ENCODE assay signal across 8 cellular contexts in the genomic region with DNA sequence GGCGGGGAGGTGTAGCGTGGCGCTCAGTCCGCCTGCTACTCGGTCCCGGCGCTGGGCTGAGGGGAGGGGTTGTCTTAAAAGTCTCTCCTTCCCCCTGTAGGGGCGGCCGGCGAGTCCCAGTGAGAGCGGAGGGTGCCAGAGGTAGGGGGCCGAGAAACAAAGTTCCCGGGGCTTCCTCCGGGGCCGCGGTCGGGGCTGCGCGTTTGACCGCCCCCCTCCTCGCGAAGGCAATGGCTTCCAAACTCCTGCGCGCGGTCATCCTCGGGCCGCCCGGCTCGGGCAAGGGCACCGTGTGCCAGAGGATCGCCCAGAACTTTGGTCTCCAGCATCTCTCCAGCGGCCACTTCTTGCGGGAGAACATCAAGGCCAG. TPM values are rescaled to one million over a fixed set of nuclear protein-coding genes. Genes with fewer than 3 reads are reported as not detected.
DNase-seq lines count a peak whose midpoint lies in the region; ATAC-seq and TF ChIP-seq lines count a peak whose summit lies in the region.
"Not testable (repeated sequence)": the region's sequence is repeated elsewhere in the genome, so short reads cannot be mapped to it uniquely, and the experiment has no call there.

TSS of gene AK4 (plus strand) at position 26 of the 370 bp plus-strand sequence. CDS start at position 231, 205 bp downstream.

- not testable (repeated sequence) for H3K9me3 ChIP-seq in endocrine pancreas (ENCODE audit: control insufficient read depth, low read length)

- DNase-seq in LHCN-M2 (ENCODE audit: low read depth); activated CD8-positive, alpha-beta memory T cell treated with anti-CD3 and anti-CD28 coated beads, Interleukin-2, amount 10 ng/mL, durations not matched to agents 7 days and 5 days; left colon; progenitor cell of endocrine pancreas (ENCODE audit: low spot score, unreplicated experiment): not testable (repeated sequence)

- H3K27me3 Mint-ChIP-seq in activated CD8-positive, alpha-beta memory T cell treated with anti-CD3 and anti-CD28 coated beads, Interleukin-2, amount 10 ng/mL, durations not matched to agents 7 days and 5 days: peaks cover 27% of the 10 kb centered on the region
- H3K27me3 Mint-ChIP-seq in progenitor cell of endocrine pancreas: peaks cover 37% of the 10 kb centered on the region

- peak within 1 kb of the TSS; percentile 56 for H3K9ac ChIP-seq in endocrine pancreas (ENCODE audit: control insufficient read depth, insufficient read depth, low read length)

- peaks cover 24% of the 10 kb centered on the region for H3K36me3 Mint-ChIP-seq in activated CD8-positive, alpha-beta memory T cell treated with anti-CD3 and anti-CD28 coated beads, Interleukin-2, amount 10 ng/mL, durations not matched to agents 7 days and 5 days
- H3K36me3 Mint-ChIP-seq in progenitor cell of endocrine pancreas (ENCODE audit: insufficient read depth): not testable (repeated sequence)

- peak; percentile 2 for ATAC-seq in GM19025 (IDR thresholded peaks at IDR 0.05; ENCODE audit: low read depth, unreplicated experiment)
- ATAC-seq in HG02798 (IDR thresholded peaks at IDR 0.05; ENCODE audit: poor library complexity, unreplicated experiment): peak; percentile 11
- not testable (repeated sequence) for ATAC-seq in activated CD8-positive, alpha-beta memory T cell treated with anti-CD3 and anti-CD28 coated beads, Interleukin-2, amount 10 ng/mL, durations not matched to agents 7 days and 5 days
- peak; percentile 20 for ATAC-seq in left colon

- peak within 1 kb of the TSS; percentile 73 for H3K27ac ChIP-seq in 22Rv1

- H3K36me3 ChIP-seq in endocrine pancreas (ENCODE audit: control insufficient read depth, insufficient read depth, low read length): not testable (repeated sequence)

- intact Hi-C loops in left colon (cut with DNase I, micrococcal nuclease): not testable (repeated sequence)

- H3K4me3 Mint-ChIP-seq in activated CD8-positive, alpha-beta memory T cell treated with anti-CD3 and anti-CD28 coated beads, Interleukin-2, amount 10 ng/mL, durations not matched to agents 7 days and 5 days: peak within 1 kb of the TSS; percentile 92
- H3K4me3 Mint-ChIP-seq in progenitor cell of endocrine pancreas (ENCODE audit: low read depth): peak within 1 kb of the TSS; percentile 78

- not testable (repeated sequence) for H3K4me1 ChIP-seq in endocrine pancreas (ENCODE audit: control insufficient read depth, insufficient read depth, low read length)

- H3K27me3 ChIP-seq in endocrine pancreas (ENCODE audit: control insufficient read depth, insufficient read depth, low read length): not testable (repeated sequence)

- H3K4me3 ChIP-seq in endocrine pancreas (ENCODE audit: control insufficient read depth, insufficient read depth, low read length): peak within 1 kb of the TSS; percentile 41

- peaks cover 35% of the 10 kb centered on the region for H3K4me1 Mint-ChIP-seq in activated CD8-positive, alpha-beta memory T cell treated with anti-CD3 and anti-CD28 coated beads, Interleukin-2, amount 10 ng/mL, durations not matched to agents 7 days and 5 days
- H3K4me1 Mint-ChIP-seq in progenitor cell of endocrine pancreas (ENCODE audit: low read depth): peaks cover 23% of the 10 kb centered on the region

- peak within 1 kb of the TSS; percentile 80 for H3K27ac Mint-ChIP-seq in activated CD8-positive, alpha-beta memory T cell treated with anti-CD3 and anti-CD28 coated beads, Interleukin-2, amount 10 ng/mL, durations not matched to agents 7 days and 5 days
- peak within 1 kb of the TSS; percentile 56 for H3K27ac Mint-ChIP-seq in progenitor cell of endocrine pancreas

- not testable (repeated sequence) for H3K9me3 Mint-ChIP-seq in activated CD8-positive, alpha-beta memory T cell treated with anti-CD3 and anti-CD28 coated beads, Interleukin-2, amount 10 ng/mL, durations not matched to agents 7 days and 5 days (ENCODE audit: low read depth); progenitor cell of endocrine pancreas (ENCODE audit: low read depth)

- CTCF ChIA-PET in activated CD8-positive, alpha-beta memory T cell treated with anti-CD3 and anti-CD28 coated beads, Interleukin-2, amount 10 ng/mL, durations not matched to agents 7 days and 5 days (lab: Charles Lee): interaction anchor here (1.1 to 1.8 kb wide), 4 partner anchors 11 to 272 kb away, joined by 3 to 5 read pairs (median 3); partner anchors contain the start of genes LEPR and LEPROT

- TF ChIP-seq CTCF in 22Rv1 (IDR thresholded peaks at IDR 0.05); progenitor cell of endocrine pancreas (IDR thresholded peaks at IDR 0.05; ENCODE audit: unreplicated experiment): not testable (repeated sequence)

RNA-seq across cellular contexts. Expression of gene AK4, which starts in this region (rescaled TPM):
- total RNA-seq in LHCN-M2 (2014; rRNA removed) (48.5 and 53.5 TPM in 2 replicates), left colon (10 to 100 TPM; 28.9 to 64.0 TPM), progenitor cell of endocrine pancreas (12.6 and 13.8 TPM in 2 replicates)
- 25.6 TPM for polyA plus RNA-seq in LHCN-M2 (2012)
- total RNA-seq in activated CD8-positive, alpha-beta memory T cell treated with anti-CD3 and anti-CD28 coated beads, Interleukin-2, amount 10 ng/mL, durations not matched to agents 7 days and 5 days: 10 to 100 TPM; 51.5 to 60.5 TPM
